In the genomic region with DNA sequence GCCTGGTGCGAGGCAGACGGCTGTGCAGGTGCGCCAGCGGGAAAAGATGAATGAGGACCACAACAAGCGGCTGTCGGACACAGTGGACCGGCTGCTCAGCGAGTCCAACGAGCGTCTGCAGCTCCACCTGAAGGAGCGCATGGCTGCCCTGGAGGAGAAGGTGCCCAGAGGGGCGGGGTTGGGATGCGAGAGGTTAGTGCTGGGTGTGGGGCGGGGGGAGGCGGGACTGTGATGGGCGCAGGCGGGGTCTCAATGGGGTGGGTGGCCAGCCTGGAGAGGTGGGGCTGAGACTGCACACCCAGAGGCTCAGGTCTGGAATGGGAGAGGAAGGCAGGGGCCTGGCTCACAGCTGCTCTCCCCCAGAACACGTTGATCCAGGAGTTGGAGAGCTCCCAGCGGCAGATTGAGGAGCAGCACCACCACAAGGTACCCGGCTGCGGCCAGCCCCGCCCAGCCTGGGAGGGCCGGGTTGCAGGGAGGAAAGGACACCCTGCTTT, we compare ENCODE assay signal across 15 cellular contexts. TPM values are rescaled to one million over a fixed set of nuclear protein-coding genes. Genes with fewer than 3 reads are reported as not detected.
A peak's percentile ranks its signal among the peaks of the same experiment; 100 is the strongest.
DNase-seq lines count a peak whose midpoint lies in the region; TF ChIP-seq lines count a peak whose summit lies in the region.
"Had no signal": no experiment of that assay in that cellular context is flagged by ENCODE, and none has a peak within 500 bp of the region (broad histone marks: within the 10 kb centered on the region; RNA-seq: fewer than 3 reads in every experiment).

No MANE protein-coding gene starts in this region.

- 73 to 74% methylated on average over 23 of the region's 23 CpGs for WGBS in lower leg skin, 2 donors

- peak; percentile 97 for DNase-seq in H7
- DNase-seq in NCI-H226, result peak; percentile 63
- peak; percentile 80 for DNase-seq in ecto neural progenitor cell (ENCODE audit: low spot score)
- DNase-seq in mesothelial cell of epicardium (ENCODE audit: low spot score in 2 of 2, unreplicated experiment in 2 of 2), result peak in 1 of 2 experiments; percentile 61
- no peak for DNase-seq in lower leg skin (ENCODE audit: low spot score in 2 of 2)
- DNase-seq in GM19238 (ENCODE audit: insufficient read length, low spot score), result no peak
- DNase-seq in SKM-1 (lab: John Stamatoyannopoulos, UW; ENCODE audit: unreplicated experiment), result no peak
- DNase-seq: activated naive CD4-positive, alpha-beta T cell treated with anti-CD3 and anti-CD28 coated beads for 36 hours; CD4-positive, CD25-positive, alpha-beta regulatory T cell; naive thymus-derived CD8-positive, alpha-beta T cell; NCI-H2029; right cardiac atrium; RPMI8226 had no signal

- H3K36me3 ChIP-seq in H7 (replicated peaks; ENCODE audit: control insufficient read depth, insufficient read depth, low read length), result no peaks in the 10 kb centered on the region

- H3K36me3 Mint-ChIP-seq in mesothelial cell of epicardium, result peaks cover 10% of the 10 kb centered on the region
- H3K36me3 Mint-ChIP-seq: CD4-positive, CD25-positive, alpha-beta regulatory T cell; naive thymus-derived CD8-positive, alpha-beta T cell had no signal

- H3K4me3 ChIP-seq in H7 (ENCODE audit: insufficient read depth, low read depth, low read length) (no peak overlapping the region), lower leg skin (ENCODE audit: low read depth, poor library complexity, severe bottlenecking) (no peak overlapping the region)

- H3K4me3 Mint-ChIP-seq in mesothelial cell of epicardium, result no peak overlapping the region
- H3K4me3 Mint-ChIP-seq: activated naive CD4-positive, alpha-beta T cell treated with anti-CD3 and anti-CD28 coated beads for 36 hours; CD4-positive, CD25-positive, alpha-beta regulatory T cell; central memory CD8-positive, alpha-beta T cell; naive thymus-derived CD8-positive, alpha-beta T cell had no signal

- TF ChIP-seq POLR2A in lower leg skin (IDR thresholded peaks at IDR 0.05), result no peak

- intact Hi-C loops in lower leg skin (cut with DNase I; ENCODE audit: low total_unique reads), result no loop called here

- peak overlapping the region; percentile 34 for H3K27ac Mint-ChIP-seq in mesothelial cell of epicardium
- H3K27ac Mint-ChIP-seq: activated naive CD4-positive, alpha-beta T cell treated with anti-CD3 and anti-CD28 coated beads for 36 hours; CD4-positive, CD25-positive, alpha-beta regulatory T cell; naive thymus-derived CD8-positive, alpha-beta T cell had no signal

- H3K9me3 Mint-ChIP-seq in mesothelial cell of epicardium, result no peaks in the 10 kb centered on the region
- H3K9me3 Mint-ChIP-seq: activated naive CD4-positive, alpha-beta T cell treated with anti-CD3 and anti-CD28 coated beads for 36 hours; central memory CD8-positive, alpha-beta T cell; naive thymus-derived CD8-positive, alpha-beta T cell had no signal

- peaks cover 61% of the 10 kb centered on the region for H3K4me1 Mint-ChIP-seq in mesothelial cell of epicardium
- H3K4me1 Mint-ChIP-seq: CD4-positive, CD25-positive, alpha-beta regulatory T cell; central memory CD8-positive, alpha-beta T cell had no signal

- H3K27me3 ChIP-seq in H7 (ENCODE audit: control insufficient read depth, insufficient read depth, low read length), result no peaks in the 10 kb centered on the region; the same call in 1 of the 2 replicates

- TF ChIP-seq CTCF in mesothelial cell of epicardium (IDR thresholded peaks at IDR 0.05; ENCODE audit: unreplicated experiment) (no peak), lower leg skin (IDR thresholded peaks at IDR 0.05) (no peak)

- no peaks in the 10 kb centered on the region for H3K27me3 Mint-ChIP-seq in mesothelial cell of epicardium (ENCODE audit: low read depth)
- H3K27me3 Mint-ChIP-seq: CD4-positive, CD25-positive, alpha-beta regulatory T cell had no signal

RNA-seq across cellular contexts. Expression of a gene that starts 22.3 kb away (rescaled TPM):
- 3.1 and 7.4 TPM in 2 replicates for total RNA-seq in H7 (2014; rRNA removed; shearing (Covaris generic))
- total RNA-seq in mesothelial cell of epicardium (35.3 to 39.4 TPM (median 38.9 TPM) in 3 replicates), lower leg skin (1 to 10 TPM; 1.7 to 4.0 (median 2.8) TPM)

RNA-seq across cellular contexts. Expression of a gene that starts 37.2 kb away (rescaled TPM):
- total RNA-seq in H7 (2014; rRNA removed; shearing (Covaris generic)), result not detected in 2 replicates
- total RNA-seq in mesothelial cell of epicardium (not detected in 3 replicates), lower leg skin (not detected)
- total RNA-seq: activated CD8-positive, alpha-beta memory T cell treated with anti-CD3 and anti-CD28 coated beads for 36 hours; activated naive CD4-positive, alpha-beta T cell treated with anti-CD3 and anti-CD28 coated beads for 36 hours; CD4-positive, CD25-positive, alpha-beta regulatory T cell; naive thymus-derived CD8-positive, alpha-beta T cell; right cardiac atrium had no signal

RNA-seq across cellular contexts. Expression of a gene that starts 41.4 kb away (rescaled TPM):
- 164 and 193 TPM in 2 replicates for total RNA-seq in H7 (2014; rRNA removed; shearing (Covaris generic))
- 58.4 to 64.5 TPM (median 64.0 TPM) in 3 replicates for total RNA-seq in mesothelial cell of epicardium
- 10 to 100 TPM; 48.8 to 69.3 (median 61.1) TPM for total RNA-seq in lower leg skin

Comparison
In these comparisons a context has a peak if more than half of its experiments do, and no peak if none do; other contexts are left out.
1. DNase-seq: peak in H7 (single experiment), NCI-H226 (single experiment) and ecto neural progenitor cell (single experiment); none in lower leg skin (0 of 2), GM19238 (single experiment) and SKM-1 (single experiment).